ENCODE assay signal across 8 cellular contexts in the genomic region with DNA sequence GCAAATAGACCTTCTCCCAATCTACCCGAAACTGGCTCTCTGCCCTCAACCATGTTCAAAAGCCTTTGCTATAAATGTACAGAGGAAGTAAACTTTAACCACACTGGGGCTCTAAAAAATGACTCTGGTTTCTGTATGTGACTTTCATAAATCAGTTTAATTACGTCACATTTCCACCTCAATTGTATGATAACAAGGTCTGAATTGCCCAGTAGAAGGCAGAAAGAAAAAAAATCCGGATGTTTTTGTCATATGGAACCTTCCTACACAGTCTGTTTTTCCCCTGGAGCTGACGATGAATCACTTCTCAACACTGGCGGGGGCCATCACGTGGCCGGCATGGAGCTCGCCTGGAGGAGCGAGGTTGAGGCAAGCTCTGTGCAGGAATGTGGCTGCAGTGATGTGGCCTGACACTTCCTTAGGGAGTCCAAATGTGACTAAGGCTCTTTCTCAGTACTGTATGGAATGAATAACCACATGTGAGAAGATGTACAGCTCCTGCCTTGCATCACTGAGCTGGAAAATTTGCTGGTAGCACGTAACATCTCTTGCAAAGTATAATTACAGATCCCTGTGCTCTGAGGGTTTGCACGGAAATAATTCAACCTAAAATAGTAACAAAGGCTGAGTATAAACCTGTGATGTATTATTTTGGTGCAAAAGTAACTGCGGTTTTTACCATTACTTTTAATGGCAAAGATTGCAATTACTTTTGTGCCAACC. TPM values are rescaled to one million over a fixed set of nuclear protein-coding genes. Genes with fewer than 3 reads are reported as not detected.
DNase-seq lines count a peak whose midpoint lies in the region; ATAC-seq and TF ChIP-seq lines count a peak whose summit lies in the region.

No MANE protein-coding gene starts in this region.

- H3K4me1 ChIP-seq in adipocyte (ENCODE audit: control insufficient read depth, insufficient read depth, low read length), result peaks cover 43% of the 10 kb centered on the region
- peaks cover 42% of the 10 kb centered on the region for H3K4me1 ChIP-seq in left ventricle myocardium inferior
- H3K4me1 ChIP-seq in vagina, result peaks cover 61% of the 10 kb centered on the region

- intact Hi-C loops in left ventricle myocardium inferior (cut with micrococcal nuclease), result no loop called here
- intact Hi-C loops in vagina (cut with DNase I), result no loop called here

- H3K36me3 ChIP-seq in adipocyte (ENCODE audit: control insufficient read depth, insufficient read depth, low read length, severe bottlenecking) (no peaks in the 10 kb centered on the region), left ventricle myocardium inferior (no peaks in the 10 kb centered on the region), vagina (no peaks in the 10 kb centered on the region)

- no peaks in the 10 kb centered on the region for H3K27me3 ChIP-seq in adipocyte (replicated peaks; ENCODE audit: control insufficient read depth, insufficient read depth, low read length)
- H3K27me3 ChIP-seq in left ventricle myocardium inferior (ENCODE audit: low read depth), result no peaks in the 10 kb centered on the region
- no peaks in the 10 kb centered on the region for H3K27me3 ChIP-seq in vagina

- DNase-seq in AG04449 (ENCODE audit: low read depth, low spot score) (peak; percentile 100), SW 1271 (lab: John Stamatoyannopoulos, UW) (peak; percentile 96 to 98), adipocyte (ENCODE audit: low read depth) (peak; percentile 99), left ventricle myocardium inferior (peak; percentile 64), retinal pigment epithelial cell (ENCODE audit: low read depth) (peak; percentile 98), vagina (ENCODE audit: extremely low spot score in 2 of 2) (peak in 1 of 2 donors; percentile 97)

- H3K4me3 ChIP-seq in AG04449 (ENCODE audit: low read depth, low read length) (no peak overlapping the region), adipocyte (ENCODE audit: low read length) (peak overlapping the region; percentile 42), left ventricle myocardium inferior (no peak overlapping the region), retinal pigment epithelial cell (ENCODE audit: low read length) (no peak overlapping the region), vagina (no peak overlapping the region)

- no peak for TF ChIP-seq CTCF in AG04449 (IDR thresholded peaks at IDR 0.05; ENCODE audit: insufficient read depth, low read length, missing control alignments)
- no peak for TF ChIP-seq CTCF in left ventricle myocardium inferior (IDR thresholded peaks at IDR 0.05; ENCODE audit: borderline replicate concordance)
- TF ChIP-seq CTCF in retinal pigment epithelial cell (conservative IDR thresholded peaks at IDR 0.05; ENCODE audit: low read depth, low read length), result no peak
- TF ChIP-seq CTCF in vagina (IDR thresholded peaks at IDR 0.05), result no peak

- H3K9ac ChIP-seq in adipocyte (ENCODE audit: low read length), result peak overlapping the region; percentile 74

- peak overlapping the region; percentile 60 for H3K27ac ChIP-seq in left ventricle myocardium inferior (replicated peaks)
- H3K27ac ChIP-seq in vagina, result peak overlapping the region; percentile 90

- no peak for TF ChIP-seq POLR2A in vagina (IDR thresholded peaks at IDR 0.05)

- CTCF ChIA-PET in AG04449 (lab: Yijun Ruan, JAX), result interaction anchor here (0.7 to 11.6 kb wide), 8 partner anchors 9 to 450 kb away, joined by 3 to 225 read pairs (median 4); no protein-coding TSS in a partner anchor

- H3K9me3 ChIP-seq in adipocyte (ENCODE audit: control insufficient read depth, low read length) (no peaks in the 10 kb centered on the region), left ventricle myocardium inferior (replicated peaks) (no peaks in the 10 kb centered on the region), vagina (no peaks in the 10 kb centered on the region)

- POLR2A ChIA-PET in AG04449 (lab: Yijun Ruan, JAX), result interaction anchor here (0.5 to 1.1 kb wide), 2 partner anchors 80 to 148 kb away, joined by 3 read pairs; no protein-coding TSS in a partner anchor

- ATAC-seq in GM19351 (IDR thresholded peaks at IDR 0.05; ENCODE audit: unreplicated experiment) (peak; percentile 57), HG03460 (IDR thresholded peaks at IDR 0.05; ENCODE audit: unreplicated experiment) (peak; percentile 45)

RNA-seq across cellular contexts. Expression of a gene that starts 58.5 kb away (rescaled TPM):
- total RNA-seq in left ventricle myocardium inferior (31.9 TPM), vagina (61.4 TPM)
